17 cellular contexts compared by ENCODE assay signal in genomic region chr10:70649526-70649925, GRCh38. TPM values are rescaled to one million over a fixed set of nuclear protein-coding genes. Genes with fewer than 3 reads are reported as not detected.
DNase-seq lines count a peak whose midpoint lies in the region; ATAC-seq, FAIRE-seq and TF ChIP-seq lines count a peak whose summit lies in the region.
"Had no signal": no experiment of that assay in that cellular context is flagged by ENCODE, and none has a peak within 500 bp of the region (broad histone marks: within the 10 kb centered on the region; RNA-seq: fewer than 3 reads in every experiment).

No MANE protein-coding gene starts in this region.

- H3K9ac ChIP-seq in Karpas-422 (ENCODE audit: low read length), result no peak overlapping the region
- no peak overlapping the region for H3K9ac ChIP-seq in astrocyte (ENCODE audit: low read length)

- DNase-seq in activated CD4-positive, alpha-beta memory T cell treated with anti-CD3 and anti-CD28 coated beads for 36 hours, result peak; percentile 27
- DNase-seq in activated CD4-positive, alpha-beta memory T cell treated with anti-CD3 and anti-CD28 coated beads, Interleukin-2, amount 10 ng/mL, durations not matched to agents 7 days and 5 days, result no peak
- DNase-seq in Karpas-422 (peak; percentile 2), astrocyte (ENCODE audit: low read depth) (peak; percentile 81), myocyte (ENCODE audit: low read depth) (peak; percentile 72), G401 (ENCODE audit: low spot score) (no peak), NOMO-1 treated with DMSO at 0.1 percent for 48 hours (lab: John Stamatoyannopoulos, UW; ENCODE audit: unreplicated experiment) (no peak)
- DNase-seq: activated CD4-positive, alpha-beta T cell treated with anti-CD3 and anti-CD28 coated beads, Interleukin-2, amount 10 ng/mL, durations not matched to agents 7 days and 5 days; activated naive CD4-positive, alpha-beta T cell treated with anti-CD3 and anti-CD28 coated beads, Interleukin-2, amount 50 U/mL, for 16 hours; NCI-H146; NCI-H774; nephron progenitor cell; uterus had no signal

- H2AFZ ChIP-seq in Karpas-422 (ENCODE audit: low read length) (no peak overlapping the region), astrocyte (ENCODE audit: low read depth, low read length) (no peak overlapping the region)

- no peak for ATAC-seq in GM21786 (IDR thresholded peaks at IDR 0.05; ENCODE audit: unreplicated experiment)

- POLR2A ChIA-PET in activated CD4-positive, alpha-beta memory T cell treated with anti-CD3 and anti-CD28 coated beads for 36 hours (lab: Charles Lee), result no interaction called here
- POLR2A ChIA-PET in activated CD4-positive, alpha-beta memory T cell treated with anti-CD3 and anti-CD28 coated beads, Interleukin-2, amount 10 ng/mL, durations not matched to agents 7 days and 5 days (lab: Charles Lee), result no interaction called here

- H3K4me3 ChIP-seq in Karpas-422 (ENCODE audit: low read length) (no peak overlapping the region), astrocyte (ENCODE audit: insufficient read depth, low read depth, low read length) (no peak overlapping the region)
- H3K4me3 ChIP-seq: smooth muscle cell, uterus had no signal

- no peaks in the 10 kb centered on the region; the same call in 1 of the 2 replicates for H3K27me3 ChIP-seq in Karpas-422 (ENCODE audit: low read length)
- H3K27me3 ChIP-seq in astrocyte (ENCODE audit: insufficient read depth, low read length), result no peaks in the 10 kb centered on the region
- H3K27me3 ChIP-seq: uterus had no signal

- H3K9me3 Mint-ChIP-seq in activated CD4-positive, alpha-beta memory T cell treated with anti-CD3 and anti-CD28 coated beads for 36 hours, result peaks cover 52% of the 10 kb centered on the region
- peaks cover 43% of the 10 kb centered on the region for H3K9me3 Mint-ChIP-seq in activated CD4-positive, alpha-beta memory T cell treated with anti-CD3 and anti-CD28 coated beads, Interleukin-2, amount 10 ng/mL, durations not matched to agents 7 days and 5 days
- H3K9me3 Mint-ChIP-seq in astrocyte (ENCODE audit: unreplicated experiment), result peaks cover 28% of the 10 kb centered on the region

- no peaks in the 10 kb centered on the region for H3K4me1 Mint-ChIP-seq in activated CD4-positive, alpha-beta memory T cell treated with anti-CD3 and anti-CD28 coated beads for 36 hours (ENCODE audit: low read depth)
- H3K4me1 Mint-ChIP-seq in activated CD4-positive, alpha-beta memory T cell treated with anti-CD3 and anti-CD28 coated beads, Interleukin-2, amount 10 ng/mL, durations not matched to agents 7 days and 5 days, result peaks cover 2% of the 10 kb centered on the region
- peaks cover 15% of the 10 kb centered on the region for H3K4me1 Mint-ChIP-seq in astrocyte (ENCODE audit: low read depth, unreplicated experiment)
- H3K4me1 Mint-ChIP-seq: activated CD4-positive, alpha-beta T cell treated with anti-CD3 and anti-CD28 coated beads, Interleukin-2, amount 10 ng/mL, durations not matched to agents 7 days and 5 days had no signal

- H3K4me1 ChIP-seq in Karpas-422 (ENCODE audit: low read length), result peaks cover 11% of the 10 kb centered on the region
- H3K4me1 ChIP-seq in astrocyte (ENCODE audit: insufficient read depth, low read length), result peaks cover 21% of the 10 kb centered on the region
- H3K4me1 ChIP-seq: uterus had no signal

- H3K9me2 ChIP-seq in Karpas-422 (replicated peaks; ENCODE audit: insufficient read depth, low read length), result no peaks in the 10 kb centered on the region

- no peak overlapping the region for H3K27ac ChIP-seq in Karpas-422 (ENCODE audit: low read length)
- peak overlapping the region; percentile 20 for H3K27ac ChIP-seq in astrocyte (ENCODE audit: low read depth, low read length)
- H3K27ac ChIP-seq: uterus had no signal

- no peak for FAIRE-seq in astrocyte (lab: Jason Lieb, UNC)
- FAIRE-seq: frontal cortex had no signal

- H3K79me2 ChIP-seq in Karpas-422 (ENCODE audit: low read length) (no peaks in the 10 kb centered on the region), astrocyte (ENCODE audit: insufficient read depth, low read length) (no peaks in the 10 kb centered on the region)

- H3K9me3 ChIP-seq in Karpas-422 (ENCODE audit: low read length) (peaks cover 3% of the 10 kb centered on the region; the same call in 1 of the 2 replicates), astrocyte (ENCODE audit: insufficient read depth, low read depth, low read length) (peaks cover 12% of the 10 kb centered on the region)
- H3K9me3 ChIP-seq: uterus had no signal

- H3K27me3 Mint-ChIP-seq in activated CD4-positive, alpha-beta memory T cell treated with anti-CD3 and anti-CD28 coated beads for 36 hours, result peaks cover 5% of the 10 kb centered on the region
- peaks cover 4% of the 10 kb centered on the region for H3K27me3 Mint-ChIP-seq in activated CD4-positive, alpha-beta memory T cell treated with anti-CD3 and anti-CD28 coated beads, Interleukin-2, amount 10 ng/mL, durations not matched to agents 7 days and 5 days
- no peaks in the 10 kb centered on the region for H3K27me3 Mint-ChIP-seq in astrocyte (ENCODE audit: low read depth, unreplicated experiment)
- H3K27me3 Mint-ChIP-seq: activated CD4-positive, alpha-beta T cell treated with anti-CD3 and anti-CD28 coated beads, Interleukin-2, amount 10 ng/mL, durations not matched to agents 7 days and 5 days had no signal

- CTCF ChIA-PET in activated CD4-positive, alpha-beta memory T cell treated with anti-CD3 and anti-CD28 coated beads for 36 hours (lab: Charles Lee), result no interaction called here
- CTCF ChIA-PET in activated CD4-positive, alpha-beta memory T cell treated with anti-CD3 and anti-CD28 coated beads, Interleukin-2, amount 10 ng/mL, durations not matched to agents 7 days and 5 days (lab: Charles Lee), result no interaction called here

- H3K36me3 Mint-ChIP-seq in activated CD4-positive, alpha-beta memory T cell treated with anti-CD3 and anti-CD28 coated beads for 36 hours, result peaks cover 16% of the 10 kb centered on the region
- no peaks in the 10 kb centered on the region for H3K36me3 Mint-ChIP-seq in activated CD4-positive, alpha-beta memory T cell treated with anti-CD3 and anti-CD28 coated beads, Interleukin-2, amount 10 ng/mL, durations not matched to agents 7 days and 5 days (ENCODE audit: low read depth)
- peaks cover 4% of the 10 kb centered on the region for H3K36me3 Mint-ChIP-seq in astrocyte (ENCODE audit: low read depth, unreplicated experiment)

- intact Hi-C loops in activated CD4-positive, alpha-beta memory T cell treated with anti-CD3 and anti-CD28 coated beads for 36 hours (cut with micrococcal nuclease), result no loop called here

- H3K4me2 ChIP-seq in Karpas-422 (ENCODE audit: low read depth, low read length, poor library complexity, severe bottlenecking), result no peak overlapping the region
- peak overlapping the region; percentile 3 for H3K4me2 ChIP-seq in astrocyte (ENCODE audit: low read length)
- H3K4me2 ChIP-seq: smooth muscle cell had no signal

- TF ChIP-seq CTCF in astrocyte (IDR thresholded peaks at IDR 0.05; ENCODE audit: insufficient read depth, low read depth, low read length), result no peak

- H3K27ac Mint-ChIP-seq in activated CD4-positive, alpha-beta memory T cell treated with anti-CD3 and anti-CD28 coated beads for 36 hours, result no peak overlapping the region
- H3K27ac Mint-ChIP-seq in activated CD4-positive, alpha-beta memory T cell treated with anti-CD3 and anti-CD28 coated beads, Interleukin-2, amount 10 ng/mL, durations not matched to agents 7 days and 5 days, result no peak overlapping the region
- H3K27ac Mint-ChIP-seq in astrocyte (ENCODE audit: unreplicated experiment), result no peak overlapping the region
- H3K27ac Mint-ChIP-seq: activated CD4-positive, alpha-beta T cell treated with anti-CD3 and anti-CD28 coated beads, Interleukin-2, amount 10 ng/mL, durations not matched to agents 7 days and 5 days; nephron progenitor cell had no signal

- H4K20me1 ChIP-seq in Karpas-422 (ENCODE audit: insufficient read depth, low read depth, low read length) (no peaks in the 10 kb centered on the region), astrocyte (ENCODE audit: insufficient read depth, low read length) (no peaks in the 10 kb centered on the region)

- in situ Hi-C loops in G401 (cut with HindIII; ENCODE audit: low sequenced_read_pairs), result no loop called here

- no peak overlapping the region for H3K4me3 Mint-ChIP-seq in activated CD4-positive, alpha-beta memory T cell treated with anti-CD3 and anti-CD28 coated beads for 36 hours
- no peak overlapping the region for H3K4me3 Mint-ChIP-seq in activated CD4-positive, alpha-beta memory T cell treated with anti-CD3 and anti-CD28 coated beads, Interleukin-2, amount 10 ng/mL, durations not matched to agents 7 days and 5 days
- no peak overlapping the region for H3K4me3 Mint-ChIP-seq in astrocyte (ENCODE audit: unreplicated experiment)
- H3K4me3 Mint-ChIP-seq: activated CD4-positive, alpha-beta T cell treated with anti-CD3 and anti-CD28 coated beads, Interleukin-2, amount 10 ng/mL, durations not matched to agents 7 days and 5 days; nephron progenitor cell had no signal

- H3K36me3 ChIP-seq in Karpas-422 (ENCODE audit: insufficient read depth, low read length) (no peaks in the 10 kb centered on the region), astrocyte (ENCODE audit: insufficient read depth, low read length) (no peaks in the 10 kb centered on the region)
- H3K36me3 ChIP-seq: uterus had no signal

RNA-seq across cellular contexts. Expression of gene ADAMTS14, which starts 22.8 kb away (rescaled TPM):
- not detected for total RNA-seq in activated CD4-positive, alpha-beta memory T cell treated with anti-CD3 and anti-CD28 coated beads for 36 hours
- not detected for total RNA-seq in activated CD4-positive, alpha-beta memory T cell treated with anti-CD3 and anti-CD28 coated beads, Interleukin-2, amount 10 ng/mL, durations not matched to agents 7 days and 5 days
- not detected in 2 replicates for total RNA-seq in Karpas-422 (2014; rRNA removed; shearing (Covaris generic); ENCODE audit: low replicate concordance)
- total RNA-seq in astrocyte (19.4 and 30.2 TPM in 2 replicates), myocyte (7.1 and 7.5 TPM in 2 replicates)
- 15.1 TPM for polyA plus RNA-seq in myocyte (2012)
- total RNA-seq in G401 (2014; rRNA removed; shearing (Covaris generic)), result 0.03 TPM in 1 of 2 replicates, not detected in the other
- total RNA-seq: activated CD4-positive, alpha-beta T cell treated with anti-CD3 and anti-CD28 coated beads, Interleukin-2, amount 10 ng/mL, durations not matched to agents 7 days and 5 days had no signal

RNA-seq across cellular contexts. Expression of gene PRF1, which starts 47.0 kb away (rescaled TPM):
- total RNA-seq in activated CD4-positive, alpha-beta memory T cell treated with anti-CD3 and anti-CD28 coated beads for 36 hours, result 10 to 100 TPM; 32.4 to 32.6 TPM
- total RNA-seq in activated CD4-positive, alpha-beta memory T cell treated with anti-CD3 and anti-CD28 coated beads, Interleukin-2, amount 10 ng/mL, durations not matched to agents 7 days and 5 days, result 100 to 1,000 TPM; 136 to 141 TPM
- total RNA-seq in Karpas-422 (2014; rRNA removed; shearing (Covaris generic); ENCODE audit: low replicate concordance), result 0.26 and 1.5 TPM in 2 replicates
- 0.14 and 0.16 TPM in 2 replicates for total RNA-seq in astrocyte
- total RNA-seq in myocyte, result not detected in 2 replicates
- not detected for polyA plus RNA-seq in myocyte (2012)
- total RNA-seq in G401 (2014; rRNA removed; shearing (Covaris generic)), result not detected in 2 replicates
- total RNA-seq: frontal cortex, smooth muscle cell had no signal
- polyA plus RNA-seq: AG04450, smooth muscle cell had no signal

Comparison
In these comparisons a context has a peak if more than half of its experiments do, and no peak if none do; other contexts are left out.
1. DNase-seq: peak in activated CD4-positive, alpha-beta memory T cell treated with anti-CD3 and anti-CD28 coated beads for 36 hours (single experiment), Karpas-422 (single experiment), astrocyte (single experiment) and myocyte (single experiment); none in activated CD4-positive, alpha-beta memory T cell treated with anti-CD3 and anti-CD28 coated beads, Interleukin-2, amount 10 ng/mL, durations not matched to agents 7 days and 5 days (single experiment), G401 (single experiment) and NOMO-1 treated with DMSO at 0.1 percent for 48 hours (single experiment).
2. RNA of gene PRF1, which starts 47.0 kb away (total RNA-seq): 136 to 141 TPM in activated CD4-positive, alpha-beta memory T cell treated with anti-CD3 and anti-CD28 coated beads, Interleukin-2, amount 10 ng/mL, durations not matched to agents 7 days and 5 days and 32.4 to 32.6 TPM in activated CD4-positive, alpha-beta memory T cell treated with anti-CD3 and anti-CD28 coated beads for 36 hours; 0.26 to 1.5 TPM in Karpas-422, 0.14 to 0.16 TPM in astrocyte, not detected in myocyte and not detected in G401; every median in the first group is over 10 times any median in the second.